26 cellular contexts compared by ENCODE assay signal in genomic region chr6:83138758-83139157, GRCh38.
"Had no signal": no experiment of that assay in that cellular context is flagged by ENCODE, and none has a peak within 500 bp of the region (broad histone marks: within the 10 kb centered on the region; RNA-seq: fewer than 3 reads in every experiment).

No MANE protein-coding gene starts in this region.

- H3K4me3 ChIP-seq: gastroesophageal sphincter, heart left ventricle, lung, neural progenitor cell, right lobe of liver, suprapubic skin, transverse colon, vagina had no signal

- H3K27me3 ChIP-seq: gastroesophageal sphincter, heart left ventricle, neural progenitor cell, right lobe of liver, suprapubic skin, transverse colon, vagina had no signal

- H3K27ac ChIP-seq: gastroesophageal sphincter, heart left ventricle, neural progenitor cell, parathyroid adenoma, right lobe of liver, suprapubic skin, transverse colon, vagina had no signal

- H3K4me2 ChIP-seq: neural progenitor cell had no signal

- H2AFZ ChIP-seq: neural progenitor cell, parathyroid adenoma had no signal

- H3K9ac ChIP-seq: parathyroid adenoma had no signal

- H3K79me2 ChIP-seq: parathyroid adenoma had no signal

- H3K9me3 ChIP-seq: gastroesophageal sphincter, heart left ventricle, right lobe of liver, suprapubic skin, transverse colon, vagina had no signal

- FAIRE-seq: endometrium, small intestine had no signal

- H3K4me1 ChIP-seq: gastroesophageal sphincter, heart left ventricle, neural progenitor cell, parathyroid adenoma, right lobe of liver, suprapubic skin, vagina had no signal

- DNase-seq: cortex of kidney; effector memory CD8-positive, alpha-beta T cell; foreskin fibroblast; heart left ventricle; hippocampal formation; kidney glomerular epithelial cell; mesendoderm; midbrain; naive thymus-derived CD4-positive, alpha-beta T cell; right lobe of liver; stimulated activated CD4-positive, alpha-beta T cell treated with anti-CD3 and anti-CD28 coated beads, Interleukin-15, amount 100 ng/mL, for 24 hours; stimulated activated CD4-positive, alpha-beta T cell treated with anti-CD3 and anti-CD28 coated beads, Interleukin-2, amount 100 ng/mL, for 48 hours; stimulated activated CD8-positive, alpha-beta memory T cell treated with anti-CD3 and anti-CD28 coated beads, Interleukin-4, amount 100 ng/mL, for 48 hours; stimulated activated naive CD4-positive, alpha-beta T cell; stimulated activated naive CD8-positive, alpha-beta T cell treated with anti-CD3 and anti-CD28 coated beads, Interleukin-15, amount 100 ng/mL, for 72 hours; transverse colon had no signal

- ATAC-seq: effector memory CD8-positive, alpha-beta T cell; esophagus mucosa; gastroesophageal sphincter; heart left ventricle; left lobe of liver; naive thymus-derived CD4-positive, alpha-beta T cell; stimulated activated naive CD8-positive, alpha-beta T cell treated with anti-CD3 and anti-CD28 coated beads, Interleukin-15, amount 100 ng/mL, for 72 hours had no signal
